Comparison of ENCODE assay signal across 13 cellular contexts in genomic region chr14:99524091-99524661, GRCh38. TPM values are rescaled to one million over a fixed set of nuclear protein-coding genes. Genes with fewer than 3 reads are reported as not detected.
DNase-seq lines count a peak whose midpoint lies in the region; ATAC-seq and TF ChIP-seq lines count a peak whose summit lies in the region.
"Had no signal": no experiment of that assay in that cellular context is flagged by ENCODE, and none has a peak within 500 bp of the region (broad histone marks: within the 10 kb centered on the region; RNA-seq: fewer than 3 reads in every experiment).

No MANE protein-coding gene starts in this region.

- H3K27ac ChIP-seq in HUES6 (ENCODE audit: low read depth, low read length) (no peak overlapping the region), iPS-18a (ENCODE audit: low read length) (no peak overlapping the region)

- H3K36me3 Mint-ChIP-seq in WTC11 = no peaks in the 10 kb centered on the region
- H3K36me3 Mint-ChIP-seq: CD8-positive, alpha-beta T cell had no signal

- H3K9me3 ChIP-seq in HUES6 (ENCODE audit: control insufficient read depth, insufficient read depth, low read depth, low read length) (no peaks in the 10 kb centered on the region), iPS-18a (ENCODE audit: control insufficient read depth, low read depth, low read length) (no peaks in the 10 kb centered on the region)

- CTCF ChIA-PET in WTC11 (lab: Charles Lee) (interaction anchor here (0.5 to 2.9 kb wide), 23 partner anchors 12 to 669 kb away, joined by 3 to 24 read pairs (median 4); partner anchors contain the start of genes CCNK and SETD3), GM10248 (lab: Yijun Ruan, JAX) (interaction anchor here (0.8 to 1.6 kb wide), 2 partner anchors 9 to 104 kb away, joined by 3 to 7 read pairs; no protein-coding TSS in a partner anchor)

- H3K4me1 ChIP-seq in HUES6 (ENCODE audit: control insufficient read depth, insufficient read depth, low read length) = peaks cover 65% of the 10 kb centered on the region
- peaks cover 40% of the 10 kb centered on the region for H3K4me1 ChIP-seq in iPS-18a (ENCODE audit: control insufficient read depth, low read depth, low read length)

- H3K27me3 ChIP-seq in HUES6 (ENCODE audit: control insufficient read depth, insufficient read depth, low read length) (no peaks in the 10 kb centered on the region), iPS-18a (ENCODE audit: control insufficient read depth, insufficient read depth, low read length) (no peaks in the 10 kb centered on the region)

- H3K4me3 ChIP-seq in HUES6 (ENCODE audit: low read depth, low read length) (no peak overlapping the region), iPS-18a (ENCODE audit: low read length) (peak overlapping the region; percentile 20)

- no peaks in the 10 kb centered on the region for H3K36me3 ChIP-seq in HUES6 (ENCODE audit: control insufficient read depth, insufficient read depth, low read length)
- H3K36me3 ChIP-seq in iPS-18a (ENCODE audit: control insufficient read depth, low read depth, low read length) = no peaks in the 10 kb centered on the region

- H3K4me3 Mint-ChIP-seq in WTC11 = 0 out of 2 replicates have a peak overlapping the region, but pooled peaks have one; percentile 1
- H3K4me3 Mint-ChIP-seq: CD8-positive, alpha-beta T cell had no signal

- no peak for DNase-seq in WTC11 (ENCODE audit: low spot score)
- DNase-seq in renal cortical epithelial cell (ENCODE audit: low read depth) = peak; percentile 52
- DNase-seq in GM10248 (ENCODE audit: extremely low spot score) = no peak
- DNase-seq in DMS53 (lab: John Stamatoyannopoulos, UW) = no peak
- DNase-seq: activated T-cell treated with anti-CD3 and anti-CD28 coated beads, Interleukin-2, amount 50 U/mL, for 4 hours; CD8-positive, alpha-beta T cell; GOT3; KG1; stimulated activated CD8-positive, alpha-beta memory T cell treated with anti-CD3 and anti-CD28 coated beads, Interleukin-4, amount 100 ng/mL, for 48 hours had no signal

- peak overlapping the region; percentile 14 for H3K27ac Mint-ChIP-seq in WTC11

- POLR2A ChIA-PET in WTC11 (lab: Charles Lee) (interaction anchor here (0.7 to 1.2 kb wide), 2 partner anchors 41 to 43 kb away, joined by 3 read pairs; partner anchors contain the start of genes CCNK and SETD3), GM10248 (lab: Yijun Ruan, JAX) (interaction anchor here (0.6 kb wide), 1 partner anchor 102 kb away, joined by 3 read pairs; no protein-coding TSS in a partner anchor)

- TF ChIP-seq CTCF in WTC11 (IDR thresholded peaks at IDR 0.05) (no peak), GM10248 (IDR thresholded peaks at IDR 0.05; ENCODE audit: control extremely low read depth, extremely low read depth, low read depth, missing control alignments) (no peak)

- H3K27me3 Mint-ChIP-seq in WTC11 (ENCODE audit: low read depth) = no peaks in the 10 kb centered on the region

- H3K4me1 Mint-ChIP-seq in WTC11 = peaks cover 50% of the 10 kb centered on the region

- H3K9me3 Mint-ChIP-seq in WTC11 = no peaks in the 10 kb centered on the region
- H3K9me3 Mint-ChIP-seq: activated T-cell treated with anti-CD3 and anti-CD28 coated beads, Interleukin-2, amount 50 U/mL, for 4 hours; CD8-positive, alpha-beta T cell had no signal

- H3K9ac ChIP-seq in HUES6 (ENCODE audit: low read length) (peak overlapping the region; percentile 18), iPS-18a (ENCODE audit: low read length) (no peak overlapping the region)

- no peak for ATAC-seq in WTC11
- ATAC-seq in GM19023 (IDR thresholded peaks at IDR 0.05; ENCODE audit: unreplicated experiment) = no peak
- ATAC-seq in HG02973 (IDR thresholded peaks at IDR 0.05; ENCODE audit: unreplicated experiment) = no peak
- ATAC-seq: CD8-positive, alpha-beta T cell had no signal

TF ChIP-seq in WTC11, 78 proteins besides CTCF, POLR2A, EP300 and RAD21:
- TF ChIP-seq MAX (CRISPR knock-in tag; IDR thresholded peaks at IDR 0.05) (peak; percentile 77), HMGXB4 (CRISPR knock-in tag; IDR thresholded peaks at IDR 0.05) (0 out of 2 replicates have a peak, but pooled peaks have one; percentile 2), GTF2I (CRISPR knock-in tag; conservative IDR thresholded peaks at IDR 0.05) (no peak), MYBL2 (CRISPR knock-in tag; IDR thresholded peaks at IDR 0.05) (no peak), USF1 (CRISPR knock-in tag; IDR thresholded peaks at IDR 0.05) (0 out of 2 replicates have a peak, but pooled peaks have one; percentile 41), TEAD1 (CRISPR knock-in tag; IDR thresholded peaks at IDR 0.05) (0 out of 2 replicates have a peak, but pooled peaks have one; percentile 16)

RNA-seq across cellular contexts. Expression of gene CCNK, which starts 43.0 kb away (rescaled TPM):
- total RNA-seq in WTC11 (2021) (70.1 to 84.7 TPM (median 70.3 TPM) in 3 replicates), renal cortical epithelial cell (25.2 and 49.1 TPM in 2 replicates)

RNA-seq across cellular contexts. Expression of gene SETD3, which starts 43.5 kb away (rescaled TPM):
- total RNA-seq in WTC11 (2021) (46.9 to 53.1 TPM (median 49.3 TPM) in 3 replicates), renal cortical epithelial cell (85.9 and 96.7 TPM in 2 replicates)
